In genomic region chr12:54207539-54208267, GRCh38 we compare ENCODE assay signal across 8 cellular contexts. TPM values are rescaled to one million over a fixed set of nuclear protein-coding genes. Genes with fewer than 3 reads are reported as not detected.
DNase-seq lines count a peak whose midpoint lies in the region; ATAC-seq lines count a peak whose summit lies in the region.

No MANE protein-coding gene starts in this region.

- ATAC-seq in GM19455 (IDR thresholded peaks at IDR 0.05; ENCODE audit: unreplicated experiment): peak; percentile 77

- DNase-seq in CD1c-positive myeloid dendritic cell (ENCODE audit: extremely low spot score) (peak; percentile 74), MG63 (peak; percentile 67), T-helper 1 cell (peak; percentile 43 to 76 (median 59)), amygdala (lab: John Stamatoyannopoulos, UW) (peak in 30 of 56 donors; percentile 1 to 62 (median 14)), iPS DF 4.7 (ENCODE audit: extremely low read depth, low spot score) (peak; percentile 81), mesenteric fat pad (ENCODE audit: low spot score) (no peak)
- DNase-seq in stimulated activated CD4-positive, alpha-beta T cell treated with anti-CD3 and anti-CD28 coated beads, Interleukin-15, amount 100 ng/mL, for 24 hours: peak; percentile 87

- H3K27me3 ChIP-seq in MG63: no peaks in the 10 kb centered on the region

- H3K4me3 ChIP-seq in MG63: no peak overlapping the region

- H3K9me3 ChIP-seq in MG63: no peaks in the 10 kb centered on the region

- H3K36me3 ChIP-seq in MG63: no peaks in the 10 kb centered on the region

RNA-seq across cellular contexts. Expression of gene SMUG1, which starts 18.9 kb away (rescaled TPM):
- total RNA-seq in MG63 (2014; rRNA removed; shearing (Covaris generic); ENCODE audit: low replicate concordance): 33.1 and 48.3 TPM in 2 replicates
- 23.4 TPM for total RNA-seq in mesenteric fat pad
